ENCODE assay signal across 1 cellular context in the genomic region with DNA sequence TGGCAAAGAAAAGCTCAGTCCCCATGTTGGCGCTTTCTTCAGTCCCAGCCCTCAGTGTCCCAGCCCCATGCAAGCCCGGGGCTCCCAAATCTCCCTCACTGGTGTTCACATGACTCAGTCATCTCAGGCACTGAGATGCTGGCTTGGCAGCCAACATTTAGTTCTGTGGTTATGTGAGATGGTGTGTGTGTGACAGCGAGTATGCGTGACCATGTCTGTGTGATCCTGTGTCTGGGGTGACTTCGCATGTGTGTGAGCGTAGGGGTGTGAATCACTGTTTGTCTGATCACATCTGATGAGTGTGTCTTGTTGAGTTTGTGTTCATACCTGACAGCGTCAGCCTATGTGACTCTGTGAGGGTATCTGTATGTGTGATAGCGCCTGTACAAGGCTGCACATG.
TF ChIP-seq lines count a peak whose summit lies in the region.

No MANE protein-coding gene starts in this region.

TF ChIP-seq in HEK293, 187 proteins besides CTCF, POLR2A, EP300 and RAD21 (continued from another document):
- TF ChIP-seq, protein P1, sequence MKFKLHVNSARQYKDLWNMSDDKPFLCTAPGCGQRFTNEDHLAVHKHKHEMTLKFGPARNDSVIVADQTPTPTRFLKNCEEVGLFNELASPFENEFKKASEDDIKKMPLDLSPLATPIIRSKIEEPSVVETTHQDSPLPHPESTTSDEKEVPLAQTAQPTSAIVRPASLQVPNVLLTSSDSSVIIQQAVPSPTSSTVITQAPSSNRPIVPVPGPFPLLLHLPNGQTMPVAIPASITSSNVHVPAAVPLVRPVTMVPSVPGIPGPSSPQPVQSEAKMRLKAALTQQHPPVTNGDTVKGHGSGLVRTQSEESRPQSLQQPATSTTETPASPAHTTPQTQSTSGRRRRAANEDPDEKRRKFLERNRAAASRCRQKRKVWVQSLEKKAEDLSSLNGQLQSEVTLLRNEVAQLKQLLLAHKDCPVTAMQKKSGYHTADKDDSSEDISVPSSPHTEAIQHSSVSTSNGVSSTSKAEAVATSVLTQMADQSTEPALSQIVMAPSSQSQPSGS (tag by site-specific recombination; IDR thresholded peaks at IDR 0.05; ENCODE audit: low read depth), result no peak
